ENCODE assay signal across 8 cellular contexts in the genomic region with DNA sequence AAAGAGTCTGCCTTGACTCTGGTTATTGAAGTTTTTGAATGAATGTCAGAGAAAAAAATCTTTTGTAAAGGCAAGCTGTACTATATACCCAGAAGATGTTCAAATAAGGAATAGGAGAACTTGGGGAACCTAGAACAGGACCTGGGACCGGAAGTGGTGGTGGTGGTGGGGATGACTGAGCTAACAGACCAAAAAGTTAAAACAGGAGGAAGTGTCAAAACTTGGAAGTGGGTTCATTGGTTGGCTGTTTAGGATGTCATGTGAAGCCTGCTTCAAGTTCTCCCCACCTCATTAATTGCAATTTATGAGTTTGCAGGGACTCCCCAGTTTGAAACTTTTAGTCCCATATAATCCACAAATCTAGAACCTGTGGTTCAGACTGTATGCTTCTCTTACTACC. TPM values are rescaled to one million over a fixed set of nuclear protein-coding genes. Genes with fewer than 3 reads are reported as not detected.
DNase-seq lines count a peak whose midpoint lies in the region; ATAC-seq lines count a peak whose summit lies in the region.

No MANE protein-coding gene starts in this region.

- DNase-seq in activated T-cell treated with anti-CD3 and anti-CD28 coated beads, Interleukin-2, amount 50 U/mL, for 72 hours, result peak; percentile 38 to 44
- DNase-seq in activated T-cell treated with anti-CD3 and anti-CD28 coated beads, Interleukin-2, amount 50 U/mL, for 1 hour, result no peak
- DNase-seq in MV-4-11 (lab: John Stamatoyannopoulos, UW) (peak; percentile 95), G401 (ENCODE audit: low spot score) (no peak)
- peak; percentile 45 for DNase-seq in activated naive CD8-positive, alpha-beta T cell treated with anti-CD3 and anti-CD28 coated beads for 36 hours
- no peak for DNase-seq in activated CD8-positive, alpha-beta memory T cell treated with anti-CD3 and anti-CD28 coated beads, Interleukin-2, amount 50 U/mL, for 4 hours

- peak overlapping the region; percentile 29 to 49 for H3K4me3 Mint-ChIP-seq in activated T-cell treated with anti-CD3 and anti-CD28 coated beads, Interleukin-2, amount 50 U/mL, for 72 hours
- no peak overlapping the region for H3K4me3 Mint-ChIP-seq in activated naive CD8-positive, alpha-beta T cell treated with anti-CD3 and anti-CD28 coated beads for 36 hours
- peak overlapping the region; percentile 30 for H3K4me3 Mint-ChIP-seq in stimulated activated memory B cell treated with anti-CD40 and anti-IgM and Interleukin-4, amounts not matched to agents 10 μg/mL and 1 μg/mL and 100 μg/mL, for 72 hours

- in situ Hi-C loops in G401 (cut with HindIII; ENCODE audit: low sequenced_read_pairs), result no loop called here

- H3K36me3 Mint-ChIP-seq in activated T-cell treated with anti-CD3 and anti-CD28 coated beads, Interleukin-2, amount 50 U/mL, for 72 hours (ENCODE audit: insufficient read depth in 2 of 2), result peaks cover 8 to 18% of the 10 kb centered on the region in 2 donors
- peaks cover 17% of the 10 kb centered on the region for H3K36me3 Mint-ChIP-seq in activated naive CD8-positive, alpha-beta T cell treated with anti-CD3 and anti-CD28 coated beads for 36 hours
- H3K36me3 Mint-ChIP-seq in stimulated activated memory B cell treated with anti-CD40 and anti-IgM and Interleukin-4, amounts not matched to agents 10 μg/mL and 1 μg/mL and 100 μg/mL, for 72 hours, result peaks cover 35% of the 10 kb centered on the region

- peaks cover 68% of the 10 kb centered on the region for H3K4me1 Mint-ChIP-seq in activated T-cell treated with anti-CD3 and anti-CD28 coated beads, Interleukin-2, amount 50 U/mL, for 72 hours (ENCODE audit: low read depth)
- peaks cover 60% of the 10 kb centered on the region for H3K4me1 Mint-ChIP-seq in activated naive CD8-positive, alpha-beta T cell treated with anti-CD3 and anti-CD28 coated beads for 36 hours
- H3K4me1 Mint-ChIP-seq in stimulated activated memory B cell treated with anti-CD40 and anti-IgM and Interleukin-4, amounts not matched to agents 10 μg/mL and 1 μg/mL and 100 μg/mL, for 72 hours, result peaks cover 67% of the 10 kb centered on the region

- peaks cover 3 to 8% of the 10 kb centered on the region in 2 donors for H3K9me3 Mint-ChIP-seq in activated T-cell treated with anti-CD3 and anti-CD28 coated beads, Interleukin-2, amount 50 U/mL, for 72 hours
- H3K9me3 Mint-ChIP-seq in activated naive CD8-positive, alpha-beta T cell treated with anti-CD3 and anti-CD28 coated beads for 36 hours, result peaks cover 5% of the 10 kb centered on the region
- H3K9me3 Mint-ChIP-seq in stimulated activated memory B cell treated with anti-CD40 and anti-IgM and Interleukin-4, amounts not matched to agents 10 μg/mL and 1 μg/mL and 100 μg/mL, for 72 hours, result peaks cover 9% of the 10 kb centered on the region

- ATAC-seq in activated T-cell treated with anti-CD3 and anti-CD28 coated beads, Interleukin-2, amount 50 U/mL, for 72 hours (replicated peaks in 1 of 2), result peak; percentile 24 to 42
- peak; percentile 72 for ATAC-seq in stimulated activated memory B cell treated with anti-CD40 and anti-IgM and Interleukin-4, amounts not matched to agents 10 μg/mL and 1 μg/mL and 100 μg/mL, for 72 hours
- ATAC-seq in GM21786 (IDR thresholded peaks at IDR 0.05; ENCODE audit: unreplicated experiment), result no peak

- H3K27ac Mint-ChIP-seq in activated T-cell treated with anti-CD3 and anti-CD28 coated beads, Interleukin-2, amount 50 U/mL, for 72 hours, result no peak overlapping the region
- H3K27ac Mint-ChIP-seq in activated naive CD8-positive, alpha-beta T cell treated with anti-CD3 and anti-CD28 coated beads for 36 hours, result peak overlapping the region; percentile 25
- peak overlapping the region; percentile 71 for H3K27ac Mint-ChIP-seq in stimulated activated memory B cell treated with anti-CD40 and anti-IgM and Interleukin-4, amounts not matched to agents 10 μg/mL and 1 μg/mL and 100 μg/mL, for 72 hours

- no peaks in the 10 kb centered on the region for H3K27me3 Mint-ChIP-seq in activated T-cell treated with anti-CD3 and anti-CD28 coated beads, Interleukin-2, amount 50 U/mL, for 72 hours (ENCODE audit: low read depth)
- no peaks in the 10 kb centered on the region for H3K27me3 Mint-ChIP-seq in activated naive CD8-positive, alpha-beta T cell treated with anti-CD3 and anti-CD28 coated beads for 36 hours
- no peaks in the 10 kb centered on the region for H3K27me3 Mint-ChIP-seq in stimulated activated memory B cell treated with anti-CD40 and anti-IgM and Interleukin-4, amounts not matched to agents 10 μg/mL and 1 μg/mL and 100 μg/mL, for 72 hours

RNA-seq across cellular contexts. Expression of a gene that starts 26.2 kb away (rescaled TPM):
- total RNA-seq in activated T-cell treated with anti-CD3 and anti-CD28 coated beads, Interleukin-2, amount 50 U/mL, for 72 hours, result 10 to 100 TPM; 11.3 to 14.1 TPM
- total RNA-seq in activated naive CD8-positive, alpha-beta T cell treated with anti-CD3 and anti-CD28 coated beads for 36 hours, result 1 to 10 TPM; 4.7 to 6.0 TPM
- not detected in 2 replicates for total RNA-seq in G401 (2014; rRNA removed; shearing (Covaris generic))

Comparison
In these comparisons a context has a peak if more than half of its experiments do, and no peak if none do; other contexts are left out.
1. DNase-seq: peak in activated T-cell treated with anti-CD3 and anti-CD28 coated beads, Interleukin-2, amount 50 U/mL, for 72 hours (2 of 2), MV-4-11 (single experiment) and activated naive CD8-positive, alpha-beta T cell treated with anti-CD3 and anti-CD28 coated beads for 36 hours (single experiment); none in activated T-cell treated with anti-CD3 and anti-CD28 coated beads, Interleukin-2, amount 50 U/mL, for 1 hour (single experiment), activated CD8-positive, alpha-beta memory T cell treated with anti-CD3 and anti-CD28 coated beads, Interleukin-2, amount 50 U/mL, for 4 hours (single experiment) and G401 (single experiment).